8 cellular contexts compared by ENCODE assay signal in genomic region chr15:85485956-85486567, GRCh38.
DNase-seq lines count a peak whose midpoint lies in the region; ATAC-seq, FAIRE-seq and TF ChIP-seq lines count a peak whose summit lies in the region.

No MANE protein-coding gene starts in this region.

- H3K27ac ChIP-seq in WERI-Rb-1, result peak overlapping the region; percentile 18

- ATAC-seq in HG03025 (IDR thresholded peaks at IDR 0.05; ENCODE audit: low FRiP score, unreplicated experiment), result peak; percentile 49

- no peaks in the 10 kb centered on the region for H3K27me3 ChIP-seq in WERI-Rb-1 (ENCODE audit: insufficient read depth, low read depth, severe bottlenecking)

- FAIRE-seq in A204.1 (lab: Jason Lieb, UNC) (peak; percentile 52), GM12892 (lab: Jason Lieb, UNC) (peak; percentile 64)

- H3K9me3 ChIP-seq in WERI-Rb-1 (ENCODE audit: severe bottlenecking), result no peaks in the 10 kb centered on the region

- peak overlapping the region; percentile 14 for H3K4me3 ChIP-seq in WERI-Rb-1 (ENCODE audit: low read depth, low read length)

- DNase-seq in GM12892 (ENCODE audit: insufficient read length), result no peak
- DNase-seq in NCI-H2196 (lab: John Stamatoyannopoulos, UW; ENCODE audit: unreplicated experiment), result peak; percentile 69
- peak; percentile 79 for DNase-seq in WERI-Rb-1
- peak; percentile 92 for DNase-seq in dermis blood vessel endothelial cell
- peak; percentile 92 for DNase-seq in medulla oblongata (ENCODE audit: extremely low spot score)
- DNase-seq in stimulated activated CD8-positive, alpha-beta memory T cell treated with anti-CD3 and anti-CD28 coated beads, Interleukin-7, amount 100 ng/mL, for 24 hours (ENCODE audit: low read depth), result peak; percentile 21

- TF ChIP-seq POLR2A in GM12892 (IDR thresholded peaks at IDR 0.05; ENCODE audit: low read depth, low read length), result no peak

- H3K36me3 ChIP-seq in WERI-Rb-1, result peaks cover 30% of the 10 kb centered on the region

- peak; percentile 61 for TF ChIP-seq CTCF in WERI-Rb-1 (IDR thresholded peaks at IDR 0.05; ENCODE audit: low read depth, low read length)
